In the genomic region with DNA sequence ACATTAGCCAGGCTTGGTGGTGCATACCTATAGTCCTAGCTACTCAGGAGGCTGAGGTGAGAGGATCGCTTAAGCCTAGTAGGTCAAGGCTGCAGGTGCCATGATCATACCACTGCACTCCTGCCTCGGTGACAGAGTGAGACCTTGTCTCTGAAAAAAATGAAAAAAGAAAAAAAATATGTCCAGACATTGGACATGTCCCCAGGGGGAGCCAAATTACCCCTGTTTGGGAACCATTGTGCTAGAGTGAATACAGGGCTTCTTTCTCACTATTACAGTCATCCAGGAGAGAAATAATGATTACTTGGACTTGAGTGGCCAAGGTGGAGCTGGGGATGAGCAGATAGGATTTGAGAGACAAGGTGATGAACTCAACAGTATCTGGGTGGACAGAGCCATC, we compare ENCODE assay signal across 19 cellular contexts. TPM values are rescaled to one million over a fixed set of nuclear protein-coding genes. Genes with fewer than 3 reads are reported as not detected.
DNase-seq lines count a peak whose midpoint lies in the region; ATAC-seq, FAIRE-seq and TF ChIP-seq lines count a peak whose summit lies in the region.
"Had no signal": no experiment of that assay in that cellular context is flagged by ENCODE, and none has a peak within 500 bp of the region (broad histone marks: within the 10 kb centered on the region; RNA-seq: fewer than 3 reads in every experiment).

No MANE protein-coding gene starts in this region.

- peaks cover 23% of the 10 kb centered on the region for H3K4me1 ChIP-seq in endodermal cell (ENCODE audit: control insufficient read depth, insufficient read depth, low read length)
- H3K4me1 ChIP-seq in neuronal stem cell (ENCODE audit: control insufficient read depth in 2 of 2, insufficient read depth in 1 of 2, low read depth in 1 of 2, low read length in 2 of 2), result peaks cover 13 to 27% of the 10 kb centered on the region in 2 donors
- no peaks in the 10 kb centered on the region for H3K4me1 ChIP-seq in spleen

- peaks cover 8% of the 10 kb centered on the region for H3K36me3 Mint-ChIP-seq in endodermal cell (ENCODE audit: low read depth)
- H3K36me3 Mint-ChIP-seq in T-helper 17 cell (ENCODE audit: low read depth), result no peaks in the 10 kb centered on the region
- H3K36me3 Mint-ChIP-seq: CD14-positive monocyte; CD8-positive, alpha-beta T cell had no signal

- no peak for TF ChIP-seq POLR2A in GM12892 (IDR thresholded peaks at IDR 0.05; ENCODE audit: low read depth, low read length)
- no peak for TF ChIP-seq POLR2A in spleen (IDR thresholded peaks at IDR 0.05)

- no peak overlapping the region for H2BK15ac ChIP-seq in neuronal stem cell (ENCODE audit: low read length)

- H2BK5ac ChIP-seq in neuronal stem cell (ENCODE audit: low read length), result no peak overlapping the region

- H4K91ac ChIP-seq in neuronal stem cell (ENCODE audit: low read depth, low read length, poor library complexity), result no peak overlapping the region

- intact Hi-C loops in spleen (cut with DNase I; ENCODE audit: low total_unique reads) (no loop called here), dorsolateral prefrontal cortex (cut with DNase I) (no loop called here)

- no peak overlapping the region for H2AK5ac ChIP-seq in neuronal stem cell (ENCODE audit: low read depth, low read length)

- H3K27ac ChIP-seq in endodermal cell (ENCODE audit: low read depth, low read length) (peak overlapping the region; percentile 88), neuronal stem cell (replicated peaks; ENCODE audit: low read length) (no peak overlapping the region), spleen (no peak overlapping the region), dorsolateral prefrontal cortex (peak overlapping the region in 1 of 59 donors; percentile 23)
- H3K27ac ChIP-seq: 22Rv1 had no signal

- no peak overlapping the region for H3K4me3 ChIP-seq in endodermal cell (ENCODE audit: low read length)
- H3K4me3 ChIP-seq in neuronal stem cell (ENCODE audit: low read length in 2 of 2), result no peak overlapping the region
- no peak overlapping the region for H3K4me3 ChIP-seq in spleen
- no peak overlapping the region for H3K4me3 ChIP-seq in dorsolateral prefrontal cortex

- H3K9me3 ChIP-seq in endodermal cell (ENCODE audit: control insufficient read depth, low read length) (peaks cover 20% of the 10 kb centered on the region), neuronal stem cell (replicated peaks in 1 of 2; ENCODE audit: control insufficient read depth in 2 of 2, insufficient read depth in 1 of 2, low read depth in 1 of 2, low read length in 2 of 2) (peaks cover 2 to 24% of the 10 kb centered on the region in 2 donors), spleen (peaks cover 0 to 8% (median 0%) of the 10 kb centered on the region in 8 donors), T-helper 17 cell (ENCODE audit: control insufficient read depth, low read length, poor library complexity, severe bottlenecking) (no peaks in the 10 kb centered on the region)

- peaks cover 24% of the 10 kb centered on the region for H3K9me3 Mint-ChIP-seq in endodermal cell
- H3K9me3 Mint-ChIP-seq: CD8-positive, alpha-beta T cell; HFFc6 had no signal

- H3K27ac Mint-ChIP-seq in endodermal cell, result no peak overlapping the region
- H3K27ac Mint-ChIP-seq in T-helper 17 cell, result no peak overlapping the region
- H3K27ac Mint-ChIP-seq: CD14-positive monocyte; CD8-positive, alpha-beta T cell; HFFc6 had no signal

- no peaks in the 10 kb centered on the region for H3K79me1 ChIP-seq in neuronal stem cell (ENCODE audit: low read depth, low read length)

- no peak overlapping the region for H2BK12ac ChIP-seq in neuronal stem cell (ENCODE audit: low read length)

- H3K27me3 ChIP-seq in endodermal cell (ENCODE audit: control insufficient read depth, insufficient read depth, low read length, poor library complexity, severe bottlenecking) (no peaks in the 10 kb centered on the region), neuronal stem cell (ENCODE audit: control insufficient read depth in 3 of 3, insufficient read depth in 3 of 3, low read depth in 1 of 3, low read length in 3 of 3) (no peaks in the 10 kb centered on the region), spleen (replicated peaks in 1 of 7) (no peaks in the 10 kb centered on the region), dorsolateral prefrontal cortex (no peaks in the 10 kb centered on the region)

- no peak overlapping the region for H3K4ac ChIP-seq in neuronal stem cell (ENCODE audit: low read length)

- no peak overlapping the region for H3K23ac ChIP-seq in neuronal stem cell (ENCODE audit: low read depth, low read length, poor library complexity)

- no peak for ATAC-seq in T-helper 17 cell
- ATAC-seq: CD8-positive, alpha-beta T cell had no signal

- no peak overlapping the region for H3K18ac ChIP-seq in neuronal stem cell (ENCODE audit: low read length)

- H3K27me3 Mint-ChIP-seq in endodermal cell (ENCODE audit: insufficient read depth) (no peaks in the 10 kb centered on the region), T-helper 17 cell (peaks cover 25% of the 10 kb centered on the region)

- no peak overlapping the region for H2BK120ac ChIP-seq in neuronal stem cell (ENCODE audit: low read depth, low read length)

- WGBS in endodermal cell (ENCODE audit: insufficient coverage in 1 of 2, insufficient read length in 1 of 2), 2 experiments, result 71 to 75% methylated on average over 2 of the region's 2 CpGs
- no CpG with 5 or more reads among the region's 2 CpGs for WGBS in neuronal stem cell (ENCODE audit: extremely low coverage in 2 of 2, insufficient read length in 2 of 2, insufficient replicate concordance in 1 of 2), 2 donors
- 47 to 86% (median 83%) methylated on average over 2 of the region's 2 CpGs for WGBS in spleen, 5 donors

- no peak overlapping the region for H3K14ac ChIP-seq in neuronal stem cell (ENCODE audit: low read length)

- no peak overlapping the region for H3K4me2 ChIP-seq in neuronal stem cell (ENCODE audit: insufficient read depth, low read length, poor library complexity, severe bottlenecking)

- peak overlapping the region; percentile 6 for H2AFZ ChIP-seq in neuronal stem cell (ENCODE audit: low read length)

- H4K8ac ChIP-seq in neuronal stem cell (ENCODE audit: low read depth, low read length), result no peak overlapping the region

- TF ChIP-seq CTCF in endodermal cell (conservative IDR thresholded peaks at IDR 0.05) (peak; percentile 10), spleen (IDR thresholded peaks at IDR 0.05 in 8 of 11, conservative IDR thresholded peaks at IDR 0.05 in 3 of 11) (no peak), dorsolateral prefrontal cortex (IDR thresholded peaks at IDR 0.05 in 54 of 56, conservative IDR thresholded peaks at IDR 0.05 in 2 of 56; ENCODE audit: low read depth in 1 of 56, partially characterized antibody in 56 of 56) (no peak)

- peak; percentile 9 for FAIRE-seq in GM12892 (lab: Jason Lieb, UNC)
- FAIRE-seq: D721Med, G401.6, H1 had no signal

- H3K4me1 Mint-ChIP-seq in endodermal cell (peaks cover 51% of the 10 kb centered on the region), T-helper 17 cell (no peaks in the 10 kb centered on the region)
- H3K4me1 Mint-ChIP-seq: CD14-positive monocyte had no signal

- no peak overlapping the region for H3K9ac ChIP-seq in endodermal cell (ENCODE audit: extremely low read depth, low read length, poor library complexity, severe bottlenecking)
- no peak overlapping the region for H3K9ac ChIP-seq in neuronal stem cell (ENCODE audit: low read depth, low read length, poor library complexity)

- DNase-seq in GM12892 (ENCODE audit: insufficient read length) (no peak), endodermal cell (no peak), neuronal stem cell (ENCODE audit: low spot score) (no peak), spleen (peak; percentile 14), T-helper 17 cell (no peak), dorsolateral prefrontal cortex (no peak), KG1 (lab: John Stamatoyannopoulos, UW) (no peak)
- DNase-seq: CD8-positive, alpha-beta T cell; COR-L47; DMS153; DMS79 treated with DMSO at 0.1 percent for 48 hours; EL; HCEC 1CT; HFFc6 had no signal

- no peaks in the 10 kb centered on the region for H3K36me3 ChIP-seq in endodermal cell (ENCODE audit: control insufficient read depth, insufficient read depth, low read length)
- no peaks in the 10 kb centered on the region for H3K36me3 ChIP-seq in neuronal stem cell (replicated peaks in 1 of 2; ENCODE audit: control insufficient read depth in 2 of 2, insufficient read depth in 2 of 2, low read length in 2 of 2)
- H3K36me3 ChIP-seq in spleen, result no peaks in the 10 kb centered on the region

- no peak overlapping the region for H3K4me3 Mint-ChIP-seq in endodermal cell
- no peak overlapping the region for H3K4me3 Mint-ChIP-seq in T-helper 17 cell
- H3K4me3 Mint-ChIP-seq: CD14-positive monocyte; CD8-positive, alpha-beta T cell; HFFc6 had no signal

RNA-seq across cellular contexts. Expression of gene ABCC4, which starts 52.9 kb away (rescaled TPM):
- 19.5 TPM for polyA plus RNA-seq in GM12892 (2012; ENCODE audit: missing spikeins)
- total RNA-seq in endodermal cell (100 to 1,000 TPM; 119 to 144 TPM), spleen (10 to 100 TPM; 12.5 to 21.0 (median 14.4) TPM), T-helper 17 cell (10 to 100 TPM in 1 of 2 donors, 1 to 10 TPM in 1; 6.3 to 14.2 TPM), dorsolateral prefrontal cortex (10 to 100 TPM in 42 of 120 experiments, 1 to 10 TPM in 78; 4.4 to 22.5 (median 9.2) TPM)
- polyA plus RNA-seq in endodermal cell (2013, experiment 1 of 2), result 12.1 TPM
- 14.2 TPM for polyA plus RNA-seq in endodermal cell (2013, experiment 2 of 2)
- 10.9 TPM for polyA plus RNA-seq in neuronal stem cell (2013, experiment 1 of 2)
- polyA plus RNA-seq in neuronal stem cell (2013, experiment 2 of 2), result 11.1 TPM
- polyA plus RNA-seq in spleen, result 1 to 10 TPM; 1.4 to 2.4 (median 2.1) TPM

Comparison
In these comparisons a context has a peak if more than half of its experiments do, and no peak if none do; other contexts are left out.
1. RNA of gene ABCC4, which starts 52.9 kb away (total RNA-seq): 119 to 144 TPM in endodermal cell; 12.5 to 21.0 TPM in spleen, 6.3 to 14.2 TPM in T-helper 17 cell and 4.4 to 22.5 TPM in dorsolateral prefrontal cortex; every median in the first group is over 4 times any median in the second.